Comparison of ENCODE assay signal across 1 cellular context in the genomic region with DNA sequence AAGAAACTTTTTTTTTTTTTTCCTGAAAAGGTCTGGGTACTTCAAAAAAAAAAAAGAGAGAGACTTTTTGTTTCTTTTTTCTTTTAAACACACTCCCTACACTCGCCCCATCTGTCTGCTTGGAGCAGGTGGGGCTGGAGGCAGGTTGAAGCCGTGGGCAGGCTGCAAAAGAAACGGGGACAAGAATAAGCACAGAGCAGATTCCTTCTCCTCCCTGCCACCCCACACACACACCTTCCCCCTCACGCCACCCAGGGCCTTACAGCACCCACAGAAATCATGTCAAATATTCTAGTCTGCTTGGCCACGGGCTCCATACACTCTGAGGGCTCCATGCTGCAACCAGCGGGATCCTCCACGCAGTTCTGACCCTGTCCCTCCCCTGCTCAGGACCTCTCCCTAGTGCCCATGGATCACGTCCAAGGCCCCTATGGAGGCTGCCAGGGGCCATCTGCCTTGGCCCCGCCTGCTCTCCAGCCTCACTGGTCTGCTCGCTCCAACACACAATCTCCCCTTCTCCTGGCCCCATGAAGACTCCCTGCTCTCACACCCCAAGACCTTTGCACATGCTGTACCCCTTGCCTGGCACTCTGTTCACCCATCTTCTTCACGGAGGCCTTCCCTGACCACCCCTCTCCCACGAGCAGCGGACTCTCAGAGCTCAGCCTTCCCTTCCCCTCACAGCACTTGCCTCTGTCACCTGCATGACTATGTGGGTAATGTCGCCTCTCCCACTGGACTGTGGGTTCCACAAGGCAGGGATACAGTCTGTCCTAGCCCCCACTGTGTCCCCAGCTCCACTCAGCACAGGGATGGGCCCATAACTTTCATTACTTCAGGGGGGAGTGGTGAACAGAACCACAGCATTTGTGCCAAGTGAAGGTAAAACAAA.
TF ChIP-seq lines count a peak whose summit lies in the region.

No MANE protein-coding gene starts in this region.

TF ChIP-seq in H1, 55 proteins besides CTCF, POLR2A, EP300 and RAD21:
- TF ChIP-seq EZH2 (IDR thresholded peaks at IDR 0.05; ENCODE audit: low read depth, low read length, severe bottlenecking): no peak
- no peak for TF ChIP-seq NANOG (IDR thresholded peaks at IDR 0.05; ENCODE audit: insufficient read depth, low read depth, low read length, poor library complexity, severe bottlenecking)
- no peak for TF ChIP-seq HDAC2 (IDR thresholded peaks at IDR 0.05; ENCODE audit: borderline replicate concordance in 1 of 2, low read depth in 2 of 2, low read length in 2 of 2)
- no peak for TF ChIP-seq RFX5 (IDR thresholded peaks at IDR 0.05; ENCODE audit: borderline replicate concordance, low read depth, low read length)
